8 cellular contexts compared by ENCODE assay signal in genomic region chr6:83859410-83860346, GRCh38. TPM values are rescaled to one million over a fixed set of nuclear protein-coding genes. Genes with fewer than 3 reads are reported as not detected.
A peak's percentile ranks its signal among the peaks of the same experiment; 100 is the strongest.
DNase-seq lines count a peak whose midpoint lies in the region; ATAC-seq and TF ChIP-seq lines count a peak whose summit lies in the region.

CYB5R4 (plus strand) TSS chr6:83859689; CDS start chr6:83859783, 94 bp downstream.

- peaks cover 25% of the 10 kb centered on the region for H3K36me3 Mint-ChIP-seq in dendritic cell treated with granulocyte-macrophage colony-stimulating factor and Interleukin-4, amounts not matched to agents 40 ng/mL and 50 ng/mL, for 4 days (ENCODE audit: low read depth)

- H3K4me1 ChIP-seq in left lung: peaks cover 15 to 32% of the 10 kb centered on the region in 2 donors

- intact Hi-C loops in dendritic cell treated with granulocyte-macrophage colony-stimulating factor and Interleukin-4, amounts not matched to agents 40 ng/mL and 50 ng/mL, for 4 days (cut with micrococcal nuclease): loop anchor here (1.0 to 10.0 kb wide), 5 partner anchors 245 to 1615 kb away; partner anchors contain the start of genes CEP162, IBTK, PGM3 and RWDD2A
- intact Hi-C loops in left lung (cut with DNase I): no loop called here

- H3K9me3 Mint-ChIP-seq in dendritic cell treated with granulocyte-macrophage colony-stimulating factor and Interleukin-4, amounts not matched to agents 40 ng/mL and 50 ng/mL, for 4 days: no peaks in the 10 kb centered on the region

- peaks cover 0 to 36% of the 10 kb centered on the region in 2 donors for H3K27me3 ChIP-seq in left lung

- TF ChIP-seq CTCF in left lung (IDR thresholded peaks at IDR 0.05): peak in 1 of 2 donors; percentile 25

- H3K27ac ChIP-seq in left lung: peak within 1 kb of the TSS; percentile 85 to 93

- H3K4me3 ChIP-seq in left lung: peak within 1 kb of the TSS; percentile 86

- H3K27ac Mint-ChIP-seq in dendritic cell treated with granulocyte-macrophage colony-stimulating factor and Interleukin-4, amounts not matched to agents 40 ng/mL and 50 ng/mL, for 4 days: peak within 1 kb of the TSS; percentile 96

- H3K4me3 Mint-ChIP-seq in dendritic cell treated with granulocyte-macrophage colony-stimulating factor and Interleukin-4, amounts not matched to agents 40 ng/mL and 50 ng/mL, for 4 days: peak within 1 kb of the TSS; percentile 99

- peak; percentile 97 for DNase-seq in CD1c-positive myeloid dendritic cell (ENCODE audit: extremely low spot score)
- peak; percentile 78 for DNase-seq in NCI-H748 treated with DMSO at 0.1 percent for 48 hours (lab: John Stamatoyannopoulos, UW)
- peak; percentile 80 to 89 for DNase-seq in activated CD4-positive, alpha-beta T cell treated with anti-CD3 and anti-CD28 coated beads, Interleukin-2, amount 50 U/mL, for 24 hours (ENCODE audit: low read depth in 1 of 2, low spot score in 1 of 2)
- peak; percentile 96 to 99 for DNase-seq in left lung
- peak; percentile 84 to 89 for DNase-seq in stimulated activated CD4-positive, alpha-beta T cell treated with anti-CD3 and anti-CD28 coated beads, Interleukin-2, amount 100 ng/mL, for 48 hours

- ATAC-seq in GM19372 (IDR thresholded peaks at IDR 0.05; ENCODE audit: low read depth, unreplicated experiment): peak; percentile 98
- ATAC-seq in HG03558 (IDR thresholded peaks at IDR 0.05; ENCODE audit: extremely low read depth, unreplicated experiment): peak; percentile 97
- peak; percentile 100 for ATAC-seq in left lung

- peaks cover 31% of the 10 kb centered on the region for H3K4me1 Mint-ChIP-seq in dendritic cell treated with granulocyte-macrophage colony-stimulating factor and Interleukin-4, amounts not matched to agents 40 ng/mL and 50 ng/mL, for 4 days (ENCODE audit: low read depth)

- H3K27me3 Mint-ChIP-seq in dendritic cell treated with granulocyte-macrophage colony-stimulating factor and Interleukin-4, amounts not matched to agents 40 ng/mL and 50 ng/mL, for 4 days: peaks cover 13% of the 10 kb centered on the region

- no peaks in the 10 kb centered on the region for H3K9me3 ChIP-seq in left lung

- H3K36me3 ChIP-seq in left lung: peaks cover 0 to 6% of the 10 kb centered on the region in 2 donors

RNA-seq across cellular contexts. Expression of gene CYB5R4, which starts in this region (rescaled TPM):
- total RNA-seq in left lung: 10 to 100 TPM; 23.1 to 44.3 TPM

Comparison
In these comparisons a context has a peak if more than half of its experiments do, and no peak if none do; other contexts are left out.
1. Peak in every context shown above with its lines: DNase-seq, ATAC-seq, H3K4me3 ChIP-seq and H3K27ac ChIP-seq.